In genomic region chr3:170233532-170233931, GRCh38 we compare ENCODE assay signal across 11 cellular contexts. TPM values are rescaled to one million over a fixed set of nuclear protein-coding genes. Genes with fewer than 3 reads are reported as not detected.
DNase-seq lines count a peak whose midpoint lies in the region; ATAC-seq, FAIRE-seq and TF ChIP-seq lines count a peak whose summit lies in the region.
"Had no signal": no experiment of that assay in that cellular context is flagged by ENCODE, and none has a peak within 500 bp of the region (broad histone marks: within the 10 kb centered on the region; RNA-seq: fewer than 3 reads in every experiment).

No MANE protein-coding gene starts in this region.

- H4K91ac ChIP-seq in IMR-90 (ENCODE audit: insufficient read depth, low read depth, low read length), result no peak overlapping the region; the same call in 1 of the 2 replicates

- in situ Hi-C loops in IMR-90 (cut with MboI; ENCODE audit: low sequenced_read_pairs), result no loop called here
- in situ Hi-C loops in mammary epithelial cell (cut with MboI; ENCODE audit: low sequenced_read_pairs in 2 of 2), result no loop called here

- CTCF ChIA-PET in A549 (lab: Yijun Ruan, JAX) (interaction anchor here (0.7 to 2.0 kb wide), 3 partner anchors 8 to 490 kb away, joined by 3 to 7 read pairs (median 4); no protein-coding TSS in a partner anchor), IMR-90 (lab: Yijun Ruan, JAX) (interaction anchor here (0.7 kb wide), 1 partner anchor 963 kb away, joined by 5 read pairs; no protein-coding TSS in a partner anchor), mammary epithelial cell (lab: Charles Lee; ENCODE audit: low non-redundant PET) (interaction anchor here (0.7 kb wide), 1 partner anchor 34 kb away, joined by 5 read pairs; no protein-coding TSS in a partner anchor)

- H3K4me3 ChIP-seq in A549 (no peak overlapping the region), IMR-90 (ENCODE audit: insufficient read depth, low read depth, low read length) (no peak overlapping the region), mammary epithelial cell (replicated peaks in 1 of 3; ENCODE audit: insufficient read depth in 1 of 3, low read depth in 2 of 3, low read length in 3 of 3) (no peak overlapping the region), left lung (no peak overlapping the region)

- H2BK20ac ChIP-seq in IMR-90 (ENCODE audit: low read depth, low read length), result no peak overlapping the region

- peaks cover 13% of the 10 kb centered on the region for H3K9me1 ChIP-seq in IMR-90 (ENCODE audit: insufficient read depth, low read length)

- H2AFZ ChIP-seq in IMR-90 (replicated peaks; ENCODE audit: low read length, poor library complexity) (no peak overlapping the region), mammary epithelial cell (ENCODE audit: low read depth, low read length) (no peak overlapping the region)

- TF ChIP-seq RAD21 in A549 (conservative IDR thresholded peaks at IDR 0.05 in 1 of 2, IDR thresholded peaks at IDR 0.05 in 1 of 2) (no peak), IMR-90 (IDR thresholded peaks at IDR 0.05; ENCODE audit: low read length) (no peak)

- WGBS in A549 (ENCODE audit: missing lambda C conversion rate), result 91% methylated on average over 7 of the region's 7 CpGs
- no CpG with 5 or more reads among the region's 7 CpGs for WGBS in IMR-90 (ENCODE audit: extremely low coverage in 2 of 2, insufficient read length in 1 of 2), 2 experiments
- 100% methylated on average over 7 of the region's 7 CpGs for WGBS in mammary epithelial cell (ENCODE audit: low coverage, missing lambda C conversion rate)

- H3K4me2 ChIP-seq in A549 (peak overlapping the region; percentile 37), IMR-90 (ENCODE audit: low read depth, low read length) (no peak overlapping the region), mammary epithelial cell (ENCODE audit: insufficient read depth, low read depth, low read length) (no peak overlapping the region)

- H3K27ac ChIP-seq in A549 (peak overlapping the region in 1 of 2 experiments; percentile 63; a peak in 3 of 6 replicates), IMR-90 (ENCODE audit: insufficient read depth, low read length) (peak overlapping the region; percentile 72), mammary epithelial cell (ENCODE audit: insufficient read depth, low read depth, low read length) (no peak overlapping the region), left lung (peak overlapping the region; percentile 44 to 45)

- H2BK15ac ChIP-seq in IMR-90 (ENCODE audit: low read depth, low read length), result no peak overlapping the region

- TF ChIP-seq EP300 in A549 (IDR thresholded peaks at IDR 0.05), result no peak

- peaks cover 76% of the 10 kb centered on the region for H3K79me2 ChIP-seq in mammary epithelial cell (ENCODE audit: insufficient read depth, low read length)

- no peak for FAIRE-seq in A549 (lab: Jason Lieb, UNC)

- POLR2A ChIA-PET in A549 (lab: Yijun Ruan, JAX) (interaction anchor here (0.8 to 1.9 kb wide), 3 partner anchors 11 to 636 kb away, joined by 3 to 11 read pairs (median 7); partner anchors contain the start of genes PRKCI, RPL22L1 and SKIL), IMR-90 (lab: Charles Lee; ENCODE audit: unreplicated experiment) (interaction anchor here (0.6 kb wide), 1 partner anchor 39 kb away, joined by 3 read pairs; no protein-coding TSS in a partner anchor)

- peaks cover 20% of the 10 kb centered on the region for H3K36me3 ChIP-seq in IMR-90 (ENCODE audit: control insufficient read depth, insufficient read depth, low read length)
- peaks cover 10% of the 10 kb centered on the region for H3K36me3 ChIP-seq in mammary epithelial cell (ENCODE audit: insufficient read depth, low read length)
- H3K36me3 ChIP-seq in left lung, result peaks cover 0 to 27% of the 10 kb centered on the region in 2 donors

- H3K4ac ChIP-seq in IMR-90 (ENCODE audit: low read depth, low read length), result peak overlapping the region; percentile 45

- H3K9ac ChIP-seq in IMR-90 (ENCODE audit: low read depth, low read length) (no peak overlapping the region), mammary epithelial cell (ENCODE audit: insufficient read depth, low read length) (no peak overlapping the region)

- peaks cover 14 to 63% of the 10 kb centered on the region in 2 experiments for H3K79me1 ChIP-seq in IMR-90 (ENCODE audit: low read depth in 1 of 2, low read length in 2 of 2)

- no peak overlapping the region for H3K56ac ChIP-seq in IMR-90 (ENCODE audit: extremely low read depth, insufficient read depth, low read length)

- H2AK9ac ChIP-seq in IMR-90 (replicated peaks; ENCODE audit: low read depth, low read length, poor library complexity), result no peak overlapping the region

- dilution Hi-C loops in IMR-90 (cut with HindIII; ENCODE audit: low sequenced_read_pairs, unreplicated experiment), result no loop called here
- dilution Hi-C loops in mammary epithelial cell (cut with HindIII; ENCODE audit: low sequenced_read_pairs), result no loop called here

- peak overlapping the region; percentile 96 for H2BK5ac ChIP-seq in IMR-90 (ENCODE audit: low read depth, low read length, poor library complexity, severe bottlenecking)

- DNase-seq in A549 (ENCODE audit: low read depth in 1 of 2, low spot score in 1 of 2) (peak in 1 of 2 experiments; percentile 64), IMR-90 (peak; percentile 94), mammary epithelial cell (peak; percentile 68), left lung (peak in 1 of 2 donors; percentile 61), GM10266 (ENCODE audit: extremely low spot score) (no peak), left lobe of liver (ENCODE audit: low spot score) (no peak)
- DNase-seq in stimulated activated CD4-positive, alpha-beta T cell treated with anti-CD3 and anti-CD28 coated beads, Interleukin-4, amount 100 ng/mL, for 24 hours, result no peak
- DNase-seq: CD4-positive, CD25-positive, alpha-beta regulatory T cell; endodermal cell; stimulated activated CD4-positive, alpha-beta T cell treated with anti-CD3 and anti-CD28 coated beads, Interleukin-2, amount 100 ng/mL, for 48 hours had no signal

- H4K20me1 ChIP-seq in IMR-90 (ENCODE audit: insufficient read depth, low read length) (0 out of 2 replicates have a peak, but pooled peaks cover 4% of the 10 kb centered on the region), mammary epithelial cell (ENCODE audit: insufficient read depth, low read length) (no peaks in the 10 kb centered on the region)

- TF ChIP-seq CTCF in A549 (IDR thresholded peaks at IDR 0.05) (no peak), IMR-90 (conservative IDR thresholded peaks at IDR 0.05; ENCODE audit: low read depth, low read length) (no peak), mammary epithelial cell (conservative IDR thresholded peaks at IDR 0.05 in 1 of 2, IDR thresholded peaks at IDR 0.05 in 1 of 2; ENCODE audit: extremely low read depth in 1 of 2, insufficient read depth in 1 of 2, low read depth in 1 of 2, low read length in 2 of 2) (no peak), left lung (IDR thresholded peaks at IDR 0.05) (no peak), GM10266 (IDR thresholded peaks at IDR 0.05; ENCODE audit: control insufficient read depth, insufficient read depth, low read depth, missing control alignments) (no peak)

- H3K27me3 ChIP-seq in IMR-90 (ENCODE audit: control insufficient read depth, insufficient read depth, low read length) (no peaks in the 10 kb centered on the region), mammary epithelial cell (ENCODE audit: insufficient read depth, low read length) (no peaks in the 10 kb centered on the region), left lung (no peaks in the 10 kb centered on the region)

- no TSS peak for BruUV-seq in IMR-90 (replicated peaks; lab: Mats Ljungman, UMichigan)
- no TSS peak for BruUV-seq in mammary epithelial cell (replicated peaks; lab: Mats Ljungman, UMichigan)

- TF ChIP-seq POLR2A in A549 (IDR thresholded peaks at IDR 0.05; ENCODE audit: low read length) (no peak), IMR-90 (IDR thresholded peaks at IDR 0.05; ENCODE audit: low read depth, low read length) (no peak)

- no peak overlapping the region for H3K14ac ChIP-seq in IMR-90 (replicated peaks; ENCODE audit: low read depth, low read length)

- H4K5ac ChIP-seq in IMR-90 (ENCODE audit: low read depth, low read length), result no peak overlapping the region

- H3K4me1 ChIP-seq in A549, result peaks cover 29% of the 10 kb centered on the region
- H3K4me1 ChIP-seq in IMR-90 (ENCODE audit: control insufficient read depth, insufficient read depth, low read length), result peaks cover 17% of the 10 kb centered on the region
- H3K4me1 ChIP-seq in mammary epithelial cell (ENCODE audit: insufficient read depth, low read length), result peaks cover 9% of the 10 kb centered on the region
- no peaks in the 10 kb centered on the region for H3K4me1 ChIP-seq in left lung

- H3K9me3 ChIP-seq in A549, result no peaks in the 10 kb centered on the region
- no peaks in the 10 kb centered on the region for H3K9me3 ChIP-seq in IMR-90 (ENCODE audit: control insufficient read depth, insufficient read depth, low read length)
- no peaks in the 10 kb centered on the region for H3K9me3 ChIP-seq in mammary epithelial cell (replicated peaks; ENCODE audit: insufficient read depth, low read length)
- no peaks in the 10 kb centered on the region for H3K9me3 ChIP-seq in left lung

- H3K23ac ChIP-seq in IMR-90 (ENCODE audit: low read depth, low read length), result no peak overlapping the region

- peak overlapping the region; percentile 24; the same call in 1 of the 2 replicates for H2AK5ac ChIP-seq in IMR-90 (ENCODE audit: low read depth, low read length)

- peak overlapping the region in 1 of 2 experiments; percentile 47; a peak in 1 of 4 replicates for H4K8ac ChIP-seq in IMR-90 (ENCODE audit: low read depth in 2 of 2, low read length in 2 of 2)

- H2BK120ac ChIP-seq in IMR-90 (ENCODE audit: low read depth, low read length), result no peak overlapping the region

- ATAC-seq in A549, result peak in 1 of 2 experiments; percentile 72; a peak in 3 of 6 replicates
- peak; percentile 88 for ATAC-seq in IMR-90 (ENCODE audit: low read depth)
- peak; percentile 90 for ATAC-seq in left lung
- no peak for ATAC-seq in left lobe of liver
- ATAC-seq in HG02870 (IDR thresholded peaks at IDR 0.05; ENCODE audit: unreplicated experiment), result no peak

- intact Hi-C loops in IMR-90 (cut with micrococcal nuclease) (no loop called here), mammary epithelial cell (cut with micrococcal nuclease) (no loop called here), left lung (cut with DNase I) (no loop called here)

- H3K18ac ChIP-seq in IMR-90 (ENCODE audit: low read depth, low read length), result no peak overlapping the region

RNA-seq across cellular contexts. Expression of gene PRKCI, which starts 11.3 kb away (rescaled TPM):
- polyA plus RNA-seq in A549 (2011; rRNA removed), result 31.2 and 52.6 TPM in 2 replicates
- polyA plus RNA-seq in A549 (2012; cell fraction: cytosol; rRNA removed), result 8.4 and 9.9 TPM in 2 replicates
- 8.6 and 14.0 TPM in 2 replicates for polyA plus RNA-seq in A549 (2012; cell fraction: nucleus; rRNA removed)
- polyA plus RNA-seq in A549 (2017; fragmentation: RNase III; extraction: RNeasy Plus Mini Kit Qiagen cat#74134 plus additional on column Dnase treatment), result 19.2 to 20.8 TPM (median 19.7 TPM) in 3 replicates
- 19.2 and 24.4 TPM in 2 replicates for polyA minus RNA-seq in A549 (2011; rRNA and poly(A)+ RNA removed)
- 53.4 and 84.2 TPM in 2 replicates for total RNA-seq in IMR-90 (2012; rRNA removed)
- polyA plus RNA-seq in IMR-90 (2012; rRNA removed), result 21.0 and 28.7 TPM in 2 replicates
- polyA plus RNA-seq in IMR-90 (2012; cell fraction: cytosol; rRNA removed), result 4.9 and 6.5 TPM in 2 replicates
- 6.0 and 33.5 TPM in 2 replicates for polyA plus RNA-seq in IMR-90 (2012; cell fraction: nucleus; rRNA removed; ENCODE audit: low replicate concordance)
- total RNA-seq in mammary epithelial cell, result 100 to 1,000 TPM in 1 of 2 donors, 10 to 100 TPM in 1; 62.7 to 122 TPM
- polyA plus RNA-seq in mammary epithelial cell, result 27.4 TPM
- polyA minus RNA-seq in mammary epithelial cell, result 39.6 TPM
- 10 to 100 TPM; 33.0 to 40.1 TPM for total RNA-seq in left lung
- total RNA-seq in left lobe of liver, result 10.1 TPM

RNA-seq across cellular contexts. Expression of gene PHC3, which starts 52.0 kb away (rescaled TPM):
- 49.1 and 68.8 TPM in 2 replicates for polyA plus RNA-seq in A549 (2011; rRNA removed)
- polyA plus RNA-seq in A549 (2012; cell fraction: cytosol; rRNA removed), result 14.5 and 19.3 TPM in 2 replicates
- 14.0 and 16.9 TPM in 2 replicates for polyA plus RNA-seq in A549 (2012; cell fraction: nucleus; rRNA removed)
- polyA plus RNA-seq in A549 (2017; fragmentation: RNase III; extraction: RNeasy Plus Mini Kit Qiagen cat#74134 plus additional on column Dnase treatment), result 9.6 to 10.8 TPM (median 10.4 TPM) in 3 replicates
- 166 and 200 TPM in 2 replicates for polyA minus RNA-seq in A549 (2011; rRNA and poly(A)+ RNA removed)
- total RNA-seq in IMR-90 (2012; rRNA removed), result 17.5 and 26.3 TPM in 2 replicates
- polyA plus RNA-seq in IMR-90 (2012; rRNA removed), result 18.3 and 24.2 TPM in 2 replicates
- 3.0 and 9.0 TPM in 2 replicates for polyA plus RNA-seq in IMR-90 (2012; cell fraction: cytosol; rRNA removed)
- 18.4 and 48.1 TPM in 2 replicates for polyA plus RNA-seq in IMR-90 (2012; cell fraction: nucleus; rRNA removed; ENCODE audit: low replicate concordance)
- 10 to 100 TPM; 43.0 to 51.4 TPM for total RNA-seq in mammary epithelial cell
- 41.7 TPM for polyA plus RNA-seq in mammary epithelial cell
- polyA minus RNA-seq in mammary epithelial cell, result 52.8 TPM
- 10 to 100 TPM; 58.3 to 66.3 TPM for total RNA-seq in left lung
- 17.6 TPM for total RNA-seq in left lobe of liver

Comparison
In these comparisons a context has a peak if more than half of its experiments do, and no peak if none do; other contexts are left out.
1. ATAC-seq: peak in IMR-90 (single experiment) and left lung (single experiment); none in left lobe of liver (single experiment) and HG02870 (single experiment).
2. DNase-seq: peak in IMR-90 (single experiment) and mammary epithelial cell (single experiment); none in GM10266 (single experiment), left lobe of liver (single experiment) and stimulated activated CD4-positive, alpha-beta T cell treated with anti-CD3 and anti-CD28 coated beads, Interleukin-4, amount 100 ng/mL, for 24 hours (single experiment).